ENCODE assay signal across 8 cellular contexts in genomic region chr16:30063278-30063892, GRCh38. TPM values are rescaled to one million over a fixed set of nuclear protein-coding genes. Genes with fewer than 3 reads are reported as not detected.
A peak's percentile ranks its signal among the peaks of the same experiment; 100 is the strongest.
DNase-seq lines count a peak whose midpoint lies in the region; ATAC-seq and TF ChIP-seq lines count a peak whose summit lies in the region.

No MANE protein-coding gene starts in this region.

- H3K36me3 ChIP-seq in liver (ENCODE audit: control insufficient read depth in 4 of 4, insufficient read depth in 3 of 4, low read depth in 1 of 4, low read length in 3 of 4) (peaks cover under 1 to 8% (median 7%) of the 10 kb centered on the region in 4 donors), thyroid gland (peaks cover 10 to 14% of the 10 kb centered on the region in 2 donors)

- 68% methylated on average over 12 of the region's 12 CpGs for WGBS in liver
- 56 to 61% methylated on average over 10 to 11 of the region's 12 CpGs for WGBS in thyroid gland, 2 donors

- H3K36me3 Mint-ChIP-seq in activated T-cell treated with anti-CD3 and anti-CD28 coated beads, Interleukin-2, amount 50 U/mL, for 24 hours (ENCODE audit: low read depth): peaks cover 41% of the 10 kb centered on the region
- peaks cover 25% of the 10 kb centered on the region for H3K36me3 Mint-ChIP-seq in activated naive CD8-positive, alpha-beta T cell treated with anti-CD3 and anti-CD28 coated beads, Interleukin-2, amount 10 ng/mL, durations not matched to agents 7 days and 5 days

- no peaks in the 10 kb centered on the region for H3K9me3 Mint-ChIP-seq in activated T-cell treated with anti-CD3 and anti-CD28 coated beads, Interleukin-2, amount 50 U/mL, for 24 hours
- H3K9me3 Mint-ChIP-seq in activated naive CD8-positive, alpha-beta T cell treated with anti-CD3 and anti-CD28 coated beads, Interleukin-2, amount 10 ng/mL, durations not matched to agents 7 days and 5 days: no peaks in the 10 kb centered on the region

- peaks cover 26% of the 10 kb centered on the region for H3K4me1 Mint-ChIP-seq in activated T-cell treated with anti-CD3 and anti-CD28 coated beads, Interleukin-2, amount 50 U/mL, for 24 hours (ENCODE audit: low read depth)
- peaks cover 16% of the 10 kb centered on the region for H3K4me1 Mint-ChIP-seq in activated naive CD8-positive, alpha-beta T cell treated with anti-CD3 and anti-CD28 coated beads, Interleukin-2, amount 10 ng/mL, durations not matched to agents 7 days and 5 days

- peak overlapping the region; percentile 99 for H3K27ac Mint-ChIP-seq in activated T-cell treated with anti-CD3 and anti-CD28 coated beads, Interleukin-2, amount 50 U/mL, for 24 hours
- H3K27ac Mint-ChIP-seq in activated naive CD8-positive, alpha-beta T cell treated with anti-CD3 and anti-CD28 coated beads, Interleukin-2, amount 10 ng/mL, durations not matched to agents 7 days and 5 days: peak overlapping the region; percentile 98

- POLR2A ChIA-PET in activated naive CD8-positive, alpha-beta T cell treated with anti-CD3 and anti-CD28 coated beads, Interleukin-2, amount 10 ng/mL, durations not matched to agents 7 days and 5 days (lab: Charles Lee): interaction anchor here (0.8 to 6.1 kb wide), 5 partner anchors 10 to 121 kb away, joined by 3 to 102 read pairs (median 6); partner anchors contain the start of genes CORO1A, TBX6 and YPEL3

- no peak for ATAC-seq in activated naive CD8-positive, alpha-beta T cell treated with anti-CD3 and anti-CD28 coated beads, Interleukin-2, amount 10 ng/mL, durations not matched to agents 7 days and 5 days (ENCODE audit: low read depth)

- peak overlapping the region; percentile 99 for H3K4me3 Mint-ChIP-seq in activated T-cell treated with anti-CD3 and anti-CD28 coated beads, Interleukin-2, amount 50 U/mL, for 24 hours
- H3K4me3 Mint-ChIP-seq in activated naive CD8-positive, alpha-beta T cell treated with anti-CD3 and anti-CD28 coated beads, Interleukin-2, amount 10 ng/mL, durations not matched to agents 7 days and 5 days: peak overlapping the region; percentile 100

- no peaks in the 10 kb centered on the region for H3K27me3 ChIP-seq in liver (ENCODE audit: control insufficient read depth in 4 of 4, insufficient read depth in 4 of 4, low read length in 3 of 4)
- H3K27me3 ChIP-seq in thyroid gland: no peaks in the 10 kb centered on the region

- H3K4me1 ChIP-seq in liver (ENCODE audit: control insufficient read depth in 4 of 4, insufficient read depth in 4 of 4, low read length in 3 of 4) (peaks cover 0 to 20% (median 13%) of the 10 kb centered on the region in 4 donors), thyroid gland (peaks cover 18 to 31% of the 10 kb centered on the region in 2 donors)

- no peak for TF ChIP-seq POLR2A in thyroid gland (IDR thresholded peaks at IDR 0.05)

- peak overlapping the region in 1 of 2 donors; percentile 98 for H3K9ac ChIP-seq in liver (ENCODE audit: low read depth in 1 of 2, low read length in 2 of 2)

- TF ChIP-seq CTCF in liver (IDR thresholded peaks at IDR 0.05; ENCODE audit: low read depth, low read length, missing input control) (no peak), thyroid gland (IDR thresholded peaks at IDR 0.05) (no peak)

- intact Hi-C loops in thyroid gland (cut with DNase I): no loop called here

- no peak for DNase-seq in activated T-cell treated with anti-CD3 and anti-CD28 coated beads, Interleukin-2, amount 50 U/mL, for 24 hours
- DNase-seq in activated T-cell treated with anti-CD3 and anti-CD28 coated beads, Interleukin-2, amount 50 U/mL, for 48 hours: no peak
- DNase-seq in activated naive CD8-positive, alpha-beta T cell treated with anti-CD3 and anti-CD28 coated beads, Interleukin-2, amount 10 ng/mL, durations not matched to agents 7 days and 5 days: no peak
- no peak for DNase-seq in thyroid gland
- DNase-seq in NCI-H187 (lab: John Stamatoyannopoulos, UW): no peak
- DNase-seq in T-helper 9 cell: no peak
- DNase-seq in hippocampal formation (lab: John Stamatoyannopoulos, UW): no peak

- H3K27ac ChIP-seq in liver (ENCODE audit: low read depth in 1 of 2, low read length in 2 of 2) (peak overlapping the region; percentile 99 to 100), thyroid gland (peak overlapping the region; percentile 97 to 99 (median 98))

- no peak for TF ChIP-seq RAD21 in liver (IDR thresholded peaks at IDR 0.05)

- H3K4me3 ChIP-seq in liver (ENCODE audit: low read depth in 1 of 3, low read length in 3 of 3) (peak overlapping the region in 1 of 3 donors; percentile 74), thyroid gland (replicated peaks in 1 of 3) (peak overlapping the region in 1 of 3 donors; percentile 95)

- H3K27me3 Mint-ChIP-seq in activated T-cell treated with anti-CD3 and anti-CD28 coated beads, Interleukin-2, amount 50 U/mL, for 24 hours: no peaks in the 10 kb centered on the region
- no peaks in the 10 kb centered on the region for H3K27me3 Mint-ChIP-seq in activated naive CD8-positive, alpha-beta T cell treated with anti-CD3 and anti-CD28 coated beads, Interleukin-2, amount 10 ng/mL, durations not matched to agents 7 days and 5 days

- H3K9me3 ChIP-seq in liver (ENCODE audit: control insufficient read depth in 4 of 4, low read length in 3 of 4) (no peaks in the 10 kb centered on the region), thyroid gland (no peaks in the 10 kb centered on the region)

TF ChIP-seq in liver, 16 proteins besides CTCF, POLR2A, EP300 and RAD21:
- TF ChIP-seq, protein P1, sequence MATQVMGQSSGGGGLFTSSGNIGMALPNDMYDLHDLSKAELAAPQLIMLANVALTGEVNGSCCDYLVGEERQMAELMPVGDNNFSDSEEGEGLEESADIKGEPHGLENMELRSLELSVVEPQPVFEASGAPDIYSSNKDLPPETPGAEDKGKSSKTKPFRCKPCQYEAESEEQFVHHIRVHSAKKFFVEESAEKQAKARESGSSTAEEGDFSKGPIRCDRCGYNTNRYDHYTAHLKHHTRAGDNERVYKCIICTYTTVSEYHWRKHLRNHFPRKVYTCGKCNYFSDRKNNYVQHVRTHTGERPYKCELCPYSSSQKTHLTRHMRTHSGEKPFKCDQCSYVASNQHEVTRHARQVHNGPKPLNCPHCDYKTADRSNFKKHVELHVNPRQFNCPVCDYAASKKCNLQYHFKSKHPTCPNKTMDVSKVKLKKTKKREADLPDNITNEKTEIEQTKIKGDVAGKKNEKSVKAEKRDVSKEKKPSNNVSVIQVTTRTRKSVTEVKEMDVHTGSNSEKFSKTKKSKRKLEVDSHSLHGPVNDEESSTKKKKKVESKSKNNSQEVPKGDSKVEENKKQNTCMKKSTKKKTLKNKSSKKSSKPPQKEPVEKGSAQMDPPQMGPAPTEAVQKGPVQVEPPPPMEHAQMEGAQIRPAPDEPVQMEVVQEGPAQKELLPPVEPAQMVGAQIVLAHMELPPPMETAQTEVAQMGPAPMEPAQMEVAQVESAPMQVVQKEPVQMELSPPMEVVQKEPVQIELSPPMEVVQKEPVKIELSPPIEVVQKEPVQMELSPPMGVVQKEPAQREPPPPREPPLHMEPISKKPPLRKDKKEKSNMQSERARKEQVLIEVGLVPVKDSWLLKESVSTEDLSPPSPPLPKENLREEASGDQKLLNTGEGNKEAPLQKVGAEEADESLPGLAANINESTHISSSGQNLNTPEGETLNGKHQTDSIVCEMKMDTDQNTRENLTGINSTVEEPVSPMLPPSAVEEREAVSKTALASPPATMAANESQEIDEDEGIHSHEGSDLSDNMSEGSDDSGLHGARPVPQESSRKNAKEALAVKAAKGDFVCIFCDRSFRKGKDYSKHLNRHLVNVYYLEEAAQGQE (IDR thresholded peaks at IDR 0.05): no peak
- TF ChIP-seq HNF4G (IDR thresholded peaks at IDR 0.05) (no peak), HNF4A (conservative IDR thresholded peaks at IDR 0.05) (no peak), SP1 (IDR thresholded peaks at IDR 0.05) (no peak), FOXA1 (IDR thresholded peaks at IDR 0.05) (no peak), ZBTB33 (IDR thresholded peaks at IDR 0.05) (no peak)
TF ChIP-seq in liver: peak in this region for 0.

RNA-seq across cellular contexts. Expression of gene ALDOA, which starts 2.2 kb away (rescaled TPM):
- 1,000 to 10,000 TPM; 1,486 to 1,632 TPM for total RNA-seq in activated naive CD8-positive, alpha-beta T cell treated with anti-CD3 and anti-CD28 coated beads, Interleukin-2, amount 10 ng/mL, durations not matched to agents 7 days and 5 days
- total RNA-seq in liver: 10 to 100 TPM; 96.8 to 99.3 TPM
- 100 to 1,000 TPM; 142 to 251 TPM for polyA plus RNA-seq in liver
- total RNA-seq in thyroid gland: 1,000 to 10,000 TPM in 3 of 4 donors, 100 to 1,000 TPM in 1; 752 to 2,025 (median 1,174) TPM

RNA-seq across cellular contexts. Expression of gene PPP4C, which starts 12.4 kb away (rescaled TPM):
- total RNA-seq in activated naive CD8-positive, alpha-beta T cell treated with anti-CD3 and anti-CD28 coated beads, Interleukin-2, amount 10 ng/mL, durations not matched to agents 7 days and 5 days: 100 to 1,000 TPM; 123 to 133 TPM
- 10 to 100 TPM; 49.7 to 68.7 TPM for total RNA-seq in liver
- 10 to 100 TPM; 56.3 to 79.6 TPM for polyA plus RNA-seq in liver
- 10 to 100 TPM; 43.6 to 59.9 (median 50.8) TPM for total RNA-seq in thyroid gland

RNA-seq across cellular contexts. Expression of gene TBX6, which starts 28.3 kb away (rescaled TPM):
- 1 to 10 TPM; 2.4 to 3.0 TPM for total RNA-seq in activated naive CD8-positive, alpha-beta T cell treated with anti-CD3 and anti-CD28 coated beads, Interleukin-2, amount 10 ng/mL, durations not matched to agents 7 days and 5 days
- total RNA-seq in liver: under 1 TPM; 0.09 to 0.25 TPM
- polyA plus RNA-seq in liver: under 1 TPM; 0.10 to 0.26 TPM
- 1 to 10 TPM; 1.6 to 3.3 (median 2.4) TPM for total RNA-seq in thyroid gland

RNA-seq across cellular contexts. Expression of gene TLCD3B, which starts 32.3 kb away (rescaled TPM):
- 1 to 10 TPM; 3.9 to 5.5 TPM for total RNA-seq in activated naive CD8-positive, alpha-beta T cell treated with anti-CD3 and anti-CD28 coated beads, Interleukin-2, amount 10 ng/mL, durations not matched to agents 7 days and 5 days
- total RNA-seq in liver (under 1 TPM in 1 of 2 donors, not detected in 1; 0.65 TPM), thyroid gland (under 1 TPM in 2 of 4 donors, not detected in 2; 0.54 to 0.79 TPM)
- polyA plus RNA-seq in liver: under 1 TPM in 1 of 2 donors, not detected in 1; 0.05 TPM

RNA-seq across cellular contexts. Expression of gene YPEL3, which starts 32.6 kb away (rescaled TPM):
- 100 to 1,000 TPM; 135 to 139 TPM for total RNA-seq in activated naive CD8-positive, alpha-beta T cell treated with anti-CD3 and anti-CD28 coated beads, Interleukin-2, amount 10 ng/mL, durations not matched to agents 7 days and 5 days
- total RNA-seq in liver (10 to 100 TPM; 10.5 to 42.7 TPM), thyroid gland (100 to 1,000 TPM in 1 of 4 donors, 10 to 100 TPM in 3; 32.4 to 372 (median 68.0) TPM)
- 10 to 100 TPM; 19.7 to 29.2 TPM for polyA plus RNA-seq in liver

Comparison
In these comparisons a context has a peak if more than half of its experiments do, and no peak if none do; other contexts are left out.
1. RNA of gene ALDOA, which starts 2.2 kb away (total RNA-seq): 1,486 to 1,632 TPM in activated naive CD8-positive, alpha-beta T cell treated with anti-CD3 and anti-CD28 coated beads, Interleukin-2, amount 10 ng/mL, durations not matched to agents 7 days and 5 days and 752 to 2,025 TPM in thyroid gland; 96.8 to 99.3 TPM in liver; every median in the first group is over 4 times any median in the second.